In the genomic region with DNA sequence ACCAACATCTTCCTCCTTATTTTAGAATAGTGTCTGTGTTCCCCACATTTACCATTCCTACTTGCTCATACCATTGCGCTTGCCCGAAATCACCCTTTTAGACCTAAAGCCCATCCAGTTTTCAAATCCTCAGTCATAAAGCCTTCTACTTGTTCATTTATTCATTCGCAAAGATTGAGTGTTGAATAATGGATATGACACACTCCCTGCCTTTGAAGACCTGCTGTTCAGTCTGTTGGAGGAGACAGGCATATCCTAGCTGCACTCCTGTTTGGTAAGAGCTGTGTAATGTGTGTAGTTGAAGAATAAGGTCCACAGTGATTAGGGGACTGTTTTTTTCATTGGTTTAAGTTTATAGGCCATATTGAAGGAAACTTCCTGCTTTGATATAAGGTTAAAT, we compare ENCODE assay signal across 1 cellular context.
TF ChIP-seq lines count a peak whose summit lies in the region.

No MANE protein-coding gene starts in this region.

TF ChIP-seq in K562, 482 proteins besides CTCF, POLR2A, EP300 and RAD21 (continued from another document):
- TF ChIP-seq RBBP5 (IDR thresholded peaks at IDR 0.05; ENCODE audit: borderline replicate concordance, insufficient read depth, low read length, poor library complexity, severe bottlenecking) = peak; percentile 15
- TF ChIP-seq ARID2 (IDR thresholded peaks at IDR 0.05) = 0 out of 2 replicates have a peak, but pooled peaks have one; percentile 5
- no peak for TF ChIP-seq HMG20B (CRISPR knock-in tag; IDR thresholded peaks at IDR 0.05)
- no peak for TF ChIP-seq CBX3 (IDR thresholded peaks at IDR 0.05; ENCODE audit: borderline replicate concordance in 1 of 2, low read length in 2 of 2)
- no peak for TF ChIP-seq ZNF253 (CRISPR knock-in tag; conservative IDR thresholded peaks at IDR 0.05)
- TF ChIP-seq ZNF699 (CRISPR knock-in tag; IDR thresholded peaks at IDR 0.05; ENCODE audit: insufficient replicate concordance) = no peak
- no peak for TF ChIP-seq ZNF75A (CRISPR knock-in tag; IDR thresholded peaks at IDR 0.05)
- TF ChIP-seq, protein P1, sequence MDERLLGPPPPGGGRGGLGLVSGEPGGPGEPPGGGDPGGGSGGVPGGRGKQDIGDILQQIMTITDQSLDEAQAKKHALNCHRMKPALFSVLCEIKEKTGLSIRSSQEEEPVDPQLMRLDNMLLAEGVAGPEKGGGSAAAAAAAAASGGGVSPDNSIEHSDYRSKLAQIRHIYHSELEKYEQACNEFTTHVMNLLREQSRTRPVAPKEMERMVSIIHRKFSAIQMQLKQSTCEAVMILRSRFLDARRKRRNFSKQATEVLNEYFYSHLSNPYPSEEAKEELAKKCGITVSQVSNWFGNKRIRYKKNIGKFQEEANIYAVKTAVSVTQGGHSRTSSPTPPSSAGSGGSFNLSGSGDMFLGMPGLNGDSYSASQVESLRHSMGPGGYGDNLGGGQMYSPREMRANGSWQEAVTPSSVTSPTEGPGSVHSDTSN (CRISPR knock-in tag; IDR thresholded peaks at IDR 0.05; ENCODE audit: low read depth) = no peak
- TF ChIP-seq, protein P1 (tag; conservative IDR thresholded peaks at IDR 0.05; ENCODE audit: low read depth) = no peak
- no peak for TF ChIP-seq EP400 (IDR thresholded peaks at IDR 0.05)
- TF ChIP-seq C11orf30 (IDR thresholded peaks at IDR 0.05; ENCODE audit: low read depth) = no peak
- TF ChIP-seq PHF8 (IDR thresholded peaks at IDR 0.05; ENCODE audit: borderline replicate concordance, low read length) = no peak
- TF ChIP-seq, protein P2, sequence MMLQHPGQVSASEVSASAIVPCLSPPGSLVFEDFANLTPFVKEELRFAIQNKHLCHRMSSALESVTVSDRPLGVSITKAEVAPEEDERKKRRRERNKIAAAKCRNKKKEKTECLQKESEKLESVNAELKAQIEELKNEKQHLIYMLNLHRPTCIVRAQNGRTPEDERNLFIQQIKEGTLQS (IDR thresholded peaks at IDR 0.05) = no peak
- TF ChIP-seq, protein P2 (CRISPR knock-in tag; conservative IDR thresholded peaks at IDR 0.05) = 0 out of 2 replicates have a peak, but pooled peaks have one; percentile 22
- TF ChIP-seq ESRRB (CRISPR knock-in tag; IDR thresholded peaks at IDR 0.05; ENCODE audit: borderline replicate concordance) = no peak
- TF ChIP-seq PHB (CRISPR knock-in tag; IDR thresholded peaks at IDR 0.05) = no peak
- TF ChIP-seq BRCA1 (IDR thresholded peaks at IDR 0.05) = no peak
- TF ChIP-seq BRCA1 (CRISPR knock-in tag; IDR thresholded peaks at IDR 0.05) = no peak
- TF ChIP-seq ZNF766 (CRISPR knock-in tag; conservative IDR thresholded peaks at IDR 0.05) = no peak
- TF ChIP-seq, protein P3, sequence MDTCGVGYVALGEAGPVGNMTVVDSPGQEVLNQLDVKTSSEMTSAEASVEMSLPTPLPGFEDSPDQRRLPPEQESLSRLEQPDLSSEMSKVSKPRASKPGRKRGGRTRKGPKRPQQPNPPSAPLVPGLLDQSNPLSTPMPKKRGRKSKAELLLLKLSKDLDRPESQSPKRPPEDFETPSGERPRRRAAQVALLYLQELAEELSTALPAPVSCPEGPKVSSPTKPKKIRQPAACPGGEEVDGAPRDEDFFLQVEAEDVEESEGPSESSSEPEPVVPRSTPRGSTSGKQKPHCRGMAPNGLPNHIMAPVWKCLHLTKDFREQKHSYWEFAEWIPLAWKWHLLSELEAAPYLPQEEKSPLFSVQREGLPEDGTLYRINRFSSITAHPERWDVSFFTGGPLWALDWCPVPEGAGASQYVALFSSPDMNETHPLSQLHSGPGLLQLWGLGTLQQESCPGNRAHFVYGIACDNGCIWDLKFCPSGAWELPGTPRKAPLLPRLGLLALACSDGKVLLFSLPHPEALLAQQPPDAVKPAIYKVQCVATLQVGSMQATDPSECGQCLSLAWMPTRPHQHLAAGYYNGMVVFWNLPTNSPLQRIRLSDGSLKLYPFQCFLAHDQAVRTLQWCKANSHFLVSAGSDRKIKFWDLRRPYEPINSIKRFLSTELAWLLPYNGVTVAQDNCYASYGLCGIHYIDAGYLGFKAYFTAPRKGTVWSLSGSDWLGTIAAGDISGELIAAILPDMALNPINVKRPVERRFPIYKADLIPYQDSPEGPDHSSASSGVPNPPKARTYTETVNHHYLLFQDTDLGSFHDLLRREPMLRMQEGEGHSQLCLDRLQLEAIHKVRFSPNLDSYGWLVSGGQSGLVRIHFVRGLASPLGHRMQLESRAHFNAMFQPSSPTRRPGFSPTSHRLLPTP (IDR thresholded peaks at IDR 0.05; ENCODE audit: borderline replicate concordance, extremely low read depth, insufficient read length) = no peak
- TF ChIP-seq NFE2 (IDR thresholded peaks at IDR 0.05; ENCODE audit: low read depth) = no peak
- no peak for TF ChIP-seq CBX1 (IDR thresholded peaks at IDR 0.05; ENCODE audit: low read depth)
- TF ChIP-seq LEF1 (IDR thresholded peaks at IDR 0.05) = no peak
- TF ChIP-seq MAFF (IDR thresholded peaks at IDR 0.05; ENCODE audit: low read length) = no peak
- no peak for TF ChIP-seq ZBTB8A (IDR thresholded peaks at IDR 0.05; ENCODE audit: partially characterized antibody)
- no peak for TF ChIP-seq MYNN (IDR thresholded peaks at IDR 0.05)
- TF ChIP-seq MYNN (CRISPR knock-in tag; IDR thresholded peaks at IDR 0.05) = no peak
- TF ChIP-seq NR1H2 (CRISPR knock-in tag; IDR thresholded peaks at IDR 0.05) = no peak
- no peak for TF ChIP-seq ZNF583 (CRISPR knock-in tag; IDR thresholded peaks at IDR 0.05)
- TF ChIP-seq MCM2 (IDR thresholded peaks at IDR 0.05; ENCODE audit: low read depth) = no peak
- TF ChIP-seq ZFX (CRISPR knock-in tag; IDR thresholded peaks at IDR 0.05) = 0 out of 2 replicates have a peak, but pooled peaks have one; percentile 23
- TF ChIP-seq NFIC (IDR thresholded peaks at IDR 0.05) = no peak
- TF ChIP-seq ZNF408 (CRISPR knock-in tag; IDR thresholded peaks at IDR 0.05; ENCODE audit: low read depth) = no peak
- TF ChIP-seq, protein P4, sequence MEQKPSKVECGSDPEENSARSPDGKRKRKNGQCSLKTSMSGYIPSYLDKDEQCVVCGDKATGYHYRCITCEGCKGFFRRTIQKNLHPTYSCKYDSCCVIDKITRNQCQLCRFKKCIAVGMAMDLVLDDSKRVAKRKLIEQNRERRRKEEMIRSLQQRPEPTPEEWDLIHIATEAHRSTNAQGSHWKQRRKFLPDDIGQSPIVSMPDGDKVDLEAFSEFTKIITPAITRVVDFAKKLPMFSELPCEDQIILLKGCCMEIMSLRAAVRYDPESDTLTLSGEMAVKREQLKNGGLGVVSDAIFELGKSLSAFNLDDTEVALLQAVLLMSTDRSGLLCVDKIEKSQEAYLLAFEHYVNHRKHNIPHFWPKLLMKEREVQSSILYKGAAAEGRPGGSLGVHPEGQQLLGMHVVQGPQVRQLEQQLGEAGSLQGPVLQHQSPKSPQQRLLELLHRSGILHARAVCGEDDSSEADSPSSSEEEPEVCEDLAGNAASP (IDR thresholded peaks at IDR 0.05) = no peak
- TF ChIP-seq SIN3A (IDR thresholded peaks at IDR 0.05; ENCODE audit: borderline replicate concordance in 2 of 2, control insufficient read depth in 1 of 2, low read depth in 2 of 2, low read length in 2 of 2) = no peak
- TF ChIP-seq GATA2 (CRISPR knock-in tag; IDR thresholded peaks at IDR 0.05) = no peak
- TF ChIP-seq ZKSCAN8 (CRISPR knock-in tag; IDR thresholded peaks at IDR 0.05) = no peak
- no peak for TF ChIP-seq MXI1 (IDR thresholded peaks at IDR 0.05; ENCODE audit: low read depth, low read length)
- peak; percentile 21 for TF ChIP-seq KDM5B (IDR thresholded peaks at IDR 0.05; ENCODE audit: insufficient replicate concordance, low read depth, low read length)
- no peak for TF ChIP-seq POLR3A (IDR thresholded peaks at IDR 0.05; ENCODE audit: borderline replicate concordance, extremely low read depth, insufficient read depth, insufficient read length)
- TF ChIP-seq, protein P5, sequence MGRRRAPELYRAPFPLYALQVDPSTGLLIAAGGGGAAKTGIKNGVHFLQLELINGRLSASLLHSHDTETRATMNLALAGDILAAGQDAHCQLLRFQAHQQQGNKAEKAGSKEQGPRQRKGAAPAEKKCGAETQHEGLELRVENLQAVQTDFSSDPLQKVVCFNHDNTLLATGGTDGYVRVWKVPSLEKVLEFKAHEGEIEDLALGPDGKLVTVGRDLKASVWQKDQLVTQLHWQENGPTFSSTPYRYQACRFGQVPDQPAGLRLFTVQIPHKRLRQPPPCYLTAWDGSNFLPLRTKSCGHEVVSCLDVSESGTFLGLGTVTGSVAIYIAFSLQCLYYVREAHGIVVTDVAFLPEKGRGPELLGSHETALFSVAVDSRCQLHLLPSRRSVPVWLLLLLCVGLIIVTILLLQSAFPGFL (CRISPR knock-in tag; IDR thresholded peaks at IDR 0.05) = 0 out of 2 replicates have a peak, but pooled peaks have one; percentile 50
- TF ChIP-seq, protein P6, sequence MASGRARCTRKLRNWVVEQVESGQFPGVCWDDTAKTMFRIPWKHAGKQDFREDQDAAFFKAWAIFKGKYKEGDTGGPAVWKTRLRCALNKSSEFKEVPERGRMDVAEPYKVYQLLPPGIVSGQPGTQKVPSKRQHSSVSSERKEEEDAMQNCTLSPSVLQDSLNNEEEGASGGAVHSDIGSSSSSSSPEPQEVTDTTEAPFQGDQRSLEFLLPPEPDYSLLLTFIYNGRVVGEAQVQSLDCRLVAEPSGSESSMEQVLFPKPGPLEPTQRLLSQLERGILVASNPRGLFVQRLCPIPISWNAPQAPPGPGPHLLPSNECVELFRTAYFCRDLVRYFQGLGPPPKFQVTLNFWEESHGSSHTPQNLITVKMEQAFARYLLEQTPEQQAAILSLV (tag; IDR thresholded peaks at IDR 0.05) = no peak
- TF ChIP-seq GATAD2B (IDR thresholded peaks at IDR 0.05; ENCODE audit: borderline replicate concordance) = no peak
- TF ChIP-seq, protein P7, sequence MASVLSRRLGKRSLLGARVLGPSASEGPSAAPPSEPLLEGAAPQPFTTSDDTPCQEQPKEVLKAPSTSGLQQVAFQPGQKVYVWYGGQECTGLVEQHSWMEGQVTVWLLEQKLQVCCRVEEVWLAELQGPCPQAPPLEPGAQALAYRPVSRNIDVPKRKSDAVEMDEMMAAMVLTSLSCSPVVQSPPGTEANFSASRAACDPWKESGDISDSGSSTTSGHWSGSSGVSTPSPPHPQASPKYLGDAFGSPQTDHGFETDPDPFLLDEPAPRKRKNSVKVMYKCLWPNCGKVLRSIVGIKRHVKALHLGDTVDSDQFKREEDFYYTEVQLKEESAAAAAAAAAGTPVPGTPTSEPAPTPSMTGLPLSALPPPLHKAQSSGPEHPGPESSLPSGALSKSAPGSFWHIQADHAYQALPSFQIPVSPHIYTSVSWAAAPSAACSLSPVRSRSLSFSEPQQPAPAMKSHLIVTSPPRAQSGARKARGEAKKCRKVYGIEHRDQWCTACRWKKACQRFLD (CRISPR knock-in tag; IDR thresholded peaks at IDR 0.05) = no peak
- TF ChIP-seq TGIF2 (CRISPR knock-in tag; IDR thresholded peaks at IDR 0.05) = no peak
- no peak for TF ChIP-seq PTTG1 (tag; IDR thresholded peaks at IDR 0.05; ENCODE audit: low read depth)
- TF ChIP-seq TAF15 (IDR thresholded peaks at IDR 0.05; ENCODE audit: low read depth, low read length) = no peak
- TF ChIP-seq MTA1 (IDR thresholded peaks at IDR 0.05; ENCODE audit: borderline replicate concordance) = no peak
- TF ChIP-seq, protein P8, sequence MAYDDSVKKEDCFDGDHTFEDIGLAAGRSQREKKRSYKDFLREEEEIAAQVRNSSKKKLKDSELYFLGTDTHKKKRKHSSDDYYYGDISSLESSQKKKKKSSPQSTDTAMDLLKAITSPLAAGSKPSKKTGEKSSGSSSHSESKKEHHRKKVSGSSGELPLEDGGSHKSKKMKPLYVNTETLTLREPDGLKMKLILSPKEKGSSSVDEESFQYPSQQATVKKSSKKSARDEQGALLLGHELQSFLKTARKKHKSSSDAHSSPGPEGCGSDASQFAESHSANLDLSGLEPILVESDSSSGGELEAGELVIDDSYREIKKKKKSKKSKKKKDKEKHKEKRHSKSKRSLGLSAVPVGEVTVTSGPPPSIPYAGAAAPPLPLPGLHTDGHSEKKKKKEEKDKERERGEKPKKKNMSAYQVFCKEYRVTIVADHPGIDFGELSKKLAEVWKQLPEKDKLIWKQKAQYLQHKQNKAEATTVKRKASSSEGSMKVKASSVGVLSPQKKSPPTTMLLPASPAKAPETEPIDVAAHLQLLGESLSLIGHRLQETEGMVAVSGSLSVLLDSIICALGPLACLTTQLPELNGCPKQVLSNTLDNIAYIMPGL (CRISPR knock-in tag; IDR thresholded peaks at IDR 0.05) = no peak
- no peak for TF ChIP-seq NFATC3 (IDR thresholded peaks at IDR 0.05)
- no peak for TF ChIP-seq FOXP1 (CRISPR knock-in tag; IDR thresholded peaks at IDR 0.05)
- no peak for TF ChIP-seq CSDE1 (IDR thresholded peaks at IDR 0.05)
- TF ChIP-seq U2AF2 (optimal IDR thresholded peaks at IDR 0.05; ENCODE audit: low read depth, low read length) = no peak
